8 cellular contexts compared by ENCODE assay signal in genomic region chr7:99109108-99110051, GRCh38. TPM values are rescaled to one million over a fixed set of nuclear protein-coding genes. Genes with fewer than 3 reads are reported as not detected.
DNase-seq lines count a peak whose midpoint lies in the region; ATAC-seq and TF ChIP-seq lines count a peak whose summit lies in the region.
"Had no signal": no experiment of that assay in that cellular context is flagged by ENCODE, and none has a peak within 500 bp of the region (broad histone marks: within the 10 kb centered on the region; RNA-seq: fewer than 3 reads in every experiment).

No MANE protein-coding gene starts in this region.

- H3K4me3 Mint-ChIP-seq in WTC11, result no peak overlapping the region
- H3K4me3 Mint-ChIP-seq in stimulated activated naive CD8-positive, alpha-beta T cell treated with anti-CD3 and anti-CD28 coated beads, Interleukin-15, Interleukin-2, amounts not matched to agents 100 ng/mL and 50 ng/mL, for 24 hours, result no peak overlapping the region

- no peaks in the 10 kb centered on the region for H3K27me3 Mint-ChIP-seq in WTC11 (ENCODE audit: low read depth)
- H3K27me3 Mint-ChIP-seq in stimulated activated naive CD8-positive, alpha-beta T cell treated with anti-CD3 and anti-CD28 coated beads, Interleukin-15, Interleukin-2, amounts not matched to agents 100 ng/mL and 50 ng/mL, for 24 hours, result no peaks in the 10 kb centered on the region

- POLR2A ChIA-PET in WTC11 (lab: Charles Lee), result no interaction called here

- H3K9me3 Mint-ChIP-seq in WTC11, result no peaks in the 10 kb centered on the region
- no peaks in the 10 kb centered on the region for H3K9me3 Mint-ChIP-seq in stimulated activated naive CD8-positive, alpha-beta T cell treated with anti-CD3 and anti-CD28 coated beads, Interleukin-15, Interleukin-2, amounts not matched to agents 100 ng/mL and 50 ng/mL, for 24 hours

- peaks cover 65% of the 10 kb centered on the region for H3K4me1 Mint-ChIP-seq in WTC11
- H3K4me1 Mint-ChIP-seq in stimulated activated naive CD8-positive, alpha-beta T cell treated with anti-CD3 and anti-CD28 coated beads, Interleukin-15, Interleukin-2, amounts not matched to agents 100 ng/mL and 50 ng/mL, for 24 hours (ENCODE audit: low read depth), result peaks cover 62% of the 10 kb centered on the region

- no peak for ATAC-seq in WTC11

- CTCF ChIA-PET in WTC11 (lab: Charles Lee), result interaction anchor here (0.6 kb wide), 1 partner anchor 364 kb away, joined by 3 read pairs; no protein-coding TSS in a partner anchor

- DNase-seq in HT1080 (ENCODE audit: low read depth) (peak; percentile 32), WTC11 (ENCODE audit: low spot score) (no peak), foreskin melanocyte (peak; percentile 74), T-helper 9 cell (no peak), OCI-M2 (lab: John Stamatoyannopoulos, UW; ENCODE audit: unreplicated experiment) (no peak), kidney glomerular epithelial cell (lab: John Stamatoyannopoulos, UW) (no peak)
- DNase-seq: MM.1S had no signal

- no peak for TF ChIP-seq CTCF in WTC11 (IDR thresholded peaks at IDR 0.05)

- H3K27ac Mint-ChIP-seq in WTC11, result peak overlapping the region; percentile 24
- H3K27ac Mint-ChIP-seq in stimulated activated naive CD8-positive, alpha-beta T cell treated with anti-CD3 and anti-CD28 coated beads, Interleukin-15, Interleukin-2, amounts not matched to agents 100 ng/mL and 50 ng/mL, for 24 hours, result peak overlapping the region; percentile 39

- H3K36me3 Mint-ChIP-seq in WTC11, result no peaks in the 10 kb centered on the region
- peaks cover 8% of the 10 kb centered on the region for H3K36me3 Mint-ChIP-seq in stimulated activated naive CD8-positive, alpha-beta T cell treated with anti-CD3 and anti-CD28 coated beads, Interleukin-15, Interleukin-2, amounts not matched to agents 100 ng/mL and 50 ng/mL, for 24 hours (ENCODE audit: low read depth)

TF ChIP-seq in WTC11, 78 proteins besides CTCF, POLR2A, EP300 and RAD21:
- TF ChIP-seq E2F5 (CRISPR knock-in tag; IDR thresholded peaks at IDR 0.05) (no peak), SP1 (CRISPR knock-in tag; conservative IDR thresholded peaks at IDR 0.05) (no peak), TP53 (CRISPR knock-in tag; IDR thresholded peaks at IDR 0.05) (no peak), ZNF263 (CRISPR knock-in tag; IDR thresholded peaks at IDR 0.05; ENCODE audit: low read depth) (no peak), ZNF512 (CRISPR knock-in tag; IDR thresholded peaks at IDR 0.05; ENCODE audit: borderline replicate concordance) (no peak), ATF6 (CRISPR knock-in tag; IDR thresholded peaks at IDR 0.05) (no peak), PREB (CRISPR knock-in tag; IDR thresholded peaks at IDR 0.05; ENCODE audit: borderline replicate concordance) (no peak), ZNF671 (CRISPR knock-in tag; IDR thresholded peaks at IDR 0.05) (no peak), GRHL2 (CRISPR knock-in tag; IDR thresholded peaks at IDR 0.05; ENCODE audit: insufficient replicate concordance, severe bottlenecking) (no peak), USF1 (CRISPR knock-in tag; IDR thresholded peaks at IDR 0.05) (no peak), CREM (CRISPR knock-in tag; IDR thresholded peaks at IDR 0.05) (no peak), ERG (CRISPR knock-in tag; IDR thresholded peaks at IDR 0.05) (no peak)

RNA-seq across cellular contexts. Expression of gene SMURF1, which starts 34.5 kb away (rescaled TPM):
- 27.2 and 27.8 TPM in 2 replicates for total RNA-seq in HT1080 (2014; rRNA removed; shearing (Covaris generic))
- polyA plus RNA-seq in HT1080 (2015; cell fraction: cytosol; rRNA removed), result 20.9 and 22.6 TPM in 2 replicates
- 38.8 and 42.1 TPM in 2 replicates for polyA plus RNA-seq in HT1080 (2015; cell fraction: nucleus; rRNA removed)
- total RNA-seq in WTC11 (2021), result 22.1 to 23.2 TPM (median 22.4 TPM) in 3 replicates

Comparison
In these comparisons a context has a peak if more than half of its experiments do, and no peak if none do; other contexts are left out.
1. DNase-seq: peak in HT1080 (single experiment) and foreskin melanocyte (single experiment); none in WTC11 (single experiment), T-helper 9 cell (single experiment), OCI-M2 (single experiment) and kidney glomerular epithelial cell (single experiment).